ENCODE assay signal across 8 cellular contexts in genomic region chr6:87407531-87407895, GRCh38. TPM values are rescaled to one million over a fixed set of nuclear protein-coding genes. Genes with fewer than 3 reads are reported as not detected.
A peak's percentile ranks its signal among the peaks of the same experiment; 100 is the strongest.
DNase-seq lines count a peak whose midpoint lies in the region; ATAC-seq and TF ChIP-seq lines count a peak whose summit lies in the region.

No MANE protein-coding gene starts in this region.

- peak overlapping the region; percentile 68 to 84 for H3K4me3 ChIP-seq in body of pancreas

- no peaks in the 10 kb centered on the region for H3K9me3 ChIP-seq in body of pancreas

- no peaks in the 10 kb centered on the region for H3K36me3 Mint-ChIP-seq in activated naive CD4-positive, alpha-beta T cell treated with anti-CD3 and anti-CD28 coated beads, Interleukin-2, amount 50 U/mL, for 24 hours
- no peaks in the 10 kb centered on the region for H3K36me3 Mint-ChIP-seq in stimulated activated memory B cell treated with anti-CD40 and anti-IgM and Interleukin-4, amounts not matched to agents 10 μg/mL and 1 μg/mL and 100 μg/mL, for 72 hours

- intact Hi-C loops in body of pancreas (cut with DNase I): no loop called here

- TF ChIP-seq POLR2A in body of pancreas (IDR thresholded peaks at IDR 0.05): no peak

- ATAC-seq in HG02884 (IDR thresholded peaks at IDR 0.05; ENCODE audit: unreplicated experiment): peak; percentile 6
- ATAC-seq in body of pancreas: peak; percentile 41
- peak; percentile 9 for ATAC-seq in stimulated activated memory B cell treated with anti-CD40 and anti-IgM and Interleukin-4, amounts not matched to agents 10 μg/mL and 1 μg/mL and 100 μg/mL, for 72 hours

- 0 to 1% methylated on average over 10 of the region's 10 CpGs for WGBS in body of pancreas, 2 donors

- H3K4me3 Mint-ChIP-seq in activated naive CD4-positive, alpha-beta T cell treated with anti-CD3 and anti-CD28 coated beads, Interleukin-2, amount 50 U/mL, for 24 hours: peak overlapping the region; percentile 84
- H3K4me3 Mint-ChIP-seq in stimulated activated memory B cell treated with anti-CD40 and anti-IgM and Interleukin-4, amounts not matched to agents 10 μg/mL and 1 μg/mL and 100 μg/mL, for 72 hours: peak overlapping the region; percentile 91

- peaks cover 15% of the 10 kb centered on the region for H3K4me1 Mint-ChIP-seq in activated naive CD4-positive, alpha-beta T cell treated with anti-CD3 and anti-CD28 coated beads, Interleukin-2, amount 50 U/mL, for 24 hours
- peaks cover 4% of the 10 kb centered on the region for H3K4me1 Mint-ChIP-seq in stimulated activated memory B cell treated with anti-CD40 and anti-IgM and Interleukin-4, amounts not matched to agents 10 μg/mL and 1 μg/mL and 100 μg/mL, for 72 hours

- H3K4me1 ChIP-seq in body of pancreas: peaks cover 5% of the 10 kb centered on the region

- H3K27ac Mint-ChIP-seq in activated naive CD4-positive, alpha-beta T cell treated with anti-CD3 and anti-CD28 coated beads, Interleukin-2, amount 50 U/mL, for 24 hours: peak overlapping the region; percentile 36
- peak overlapping the region; percentile 76 for H3K27ac Mint-ChIP-seq in stimulated activated memory B cell treated with anti-CD40 and anti-IgM and Interleukin-4, amounts not matched to agents 10 μg/mL and 1 μg/mL and 100 μg/mL, for 72 hours

- H3K27ac ChIP-seq in body of pancreas: peak overlapping the region in 3 of 4 donors; percentile 72 to 89 (median 79)

- H3K27me3 Mint-ChIP-seq in activated naive CD4-positive, alpha-beta T cell treated with anti-CD3 and anti-CD28 coated beads, Interleukin-2, amount 50 U/mL, for 24 hours: peaks cover 14% of the 10 kb centered on the region
- peaks cover 8% of the 10 kb centered on the region for H3K27me3 Mint-ChIP-seq in stimulated activated memory B cell treated with anti-CD40 and anti-IgM and Interleukin-4, amounts not matched to agents 10 μg/mL and 1 μg/mL and 100 μg/mL, for 72 hours

- H3K36me3 ChIP-seq in body of pancreas (replicated peaks in 1 of 2; ENCODE audit: insufficient read depth in 1 of 2, low read depth in 2 of 2): no peaks in the 10 kb centered on the region

- no peak for TF ChIP-seq CTCF in body of pancreas (IDR thresholded peaks at IDR 0.05)

- H3K27me3 ChIP-seq in body of pancreas: no peaks in the 10 kb centered on the region

- DNase-seq in activated naive CD4-positive, alpha-beta T cell treated with anti-CD3 and anti-CD28 coated beads, Interleukin-2, amount 50 U/mL, for 16 hours: no peak
- DNase-seq in NCI-H748 (lab: John Stamatoyannopoulos, UW; ENCODE audit: unreplicated experiment): peak; percentile 71
- peak in 1 of 4 donors; percentile 23 for DNase-seq in body of pancreas
- peak; percentile 61 for DNase-seq in iris pigment epithelial cell (ENCODE audit: low read depth)
- DNase-seq in OCI-M2 (lab: John Stamatoyannopoulos, UW; ENCODE audit: unreplicated experiment): no peak

- no peaks in the 10 kb centered on the region for H3K9me3 Mint-ChIP-seq in activated naive CD4-positive, alpha-beta T cell treated with anti-CD3 and anti-CD28 coated beads, Interleukin-2, amount 50 U/mL, for 24 hours
- H3K9me3 Mint-ChIP-seq in stimulated activated memory B cell treated with anti-CD40 and anti-IgM and Interleukin-4, amounts not matched to agents 10 μg/mL and 1 μg/mL and 100 μg/mL, for 72 hours: no peaks in the 10 kb centered on the region

RNA-seq across cellular contexts. Expression of gene CFAP206, which starts 0.3 kb away (rescaled TPM):
- total RNA-seq in body of pancreas: not detected

Comparison
In these comparisons a context has a peak if more than half of its experiments do, and no peak if none do; other contexts are left out.
1. DNase-seq: peak in NCI-H748 (single experiment) and iris pigment epithelial cell (single experiment); none in activated naive CD4-positive, alpha-beta T cell treated with anti-CD3 and anti-CD28 coated beads, Interleukin-2, amount 50 U/mL, for 16 hours (single experiment) and OCI-M2 (single experiment).
2. Peak in every context shown above with its lines, with median percentiles within 50 percentile points of each other: ATAC-seq.